17 cellular contexts compared by ENCODE assay signal in genomic region chr9:96201140-96201539, GRCh38.
A peak's percentile ranks its signal among the peaks of the same experiment; 100 is the strongest.
DNase-seq lines count a peak whose midpoint lies in the region; ATAC-seq and TF ChIP-seq lines count a peak whose summit lies in the region.
"Had no signal": no experiment of that assay in that cellular context is flagged by ENCODE, and none has a peak within 500 bp of the region (broad histone marks: within the 10 kb centered on the region; RNA-seq: fewer than 3 reads in every experiment).

No MANE protein-coding gene starts in this region.

- 80 to 88% (median 81%) methylated on average over 6 of the region's 6 CpGs for whole genome bisulfite sequencing in heart left ventricle, 4 donors
- WGBS in endodermal cell (ENCODE audit: insufficient coverage in 1 of 2, insufficient read length in 1 of 2), 2 experiments = 73 to 79% methylated on average over 3 to 6 of the region's 6 CpGs

- H3K4me3 ChIP-seq in heart left ventricle (no peak overlapping the region), endodermal cell (ENCODE audit: low read length) (no peak overlapping the region), neural progenitor cell (no peak overlapping the region), mucosa of descending colon (no peak overlapping the region)
- H3K4me3 ChIP-seq in CD8-positive, alpha-beta T cell (ENCODE audit: low read depth, low read length) = no peak overlapping the region

- intact Hi-C loops in cardiac septum (cut with DNase I) = no loop called here
- intact Hi-C loops in heart left ventricle (cut with DNase I) = no loop called here
- intact Hi-C loops in CD8-positive, alpha-beta T cell (cut with DNase I, micrococcal nuclease) = no loop called here
- intact Hi-C loops in mucosa of descending colon (cut with DNase I, micrococcal nuclease) = no loop called here

- POLR2A ChIA-PET in CD8-positive, alpha-beta T cell (lab: Charles Lee) = no interaction called here

- H3K9me3 Mint-ChIP-seq in endodermal cell = peaks cover 10% of the 10 kb centered on the region
- H3K9me3 Mint-ChIP-seq in neural progenitor cell = peaks cover 2% of the 10 kb centered on the region
- peaks cover 4% of the 10 kb centered on the region for H3K9me3 Mint-ChIP-seq in CD8-positive, alpha-beta T cell
- H3K9me3 Mint-ChIP-seq: CD4-positive, alpha-beta T cell had no signal

- no peak for ATAC-seq in heart left ventricle
- ATAC-seq in CD8-positive, alpha-beta T cell = no peak
- no peak for ATAC-seq in mucosa of descending colon
- ATAC-seq: HCT116, HepG2 had no signal

- H3K4me1 ChIP-seq in heart left ventricle (no peaks in the 10 kb centered on the region), endodermal cell (ENCODE audit: control insufficient read depth, insufficient read depth, low read length) (no peaks in the 10 kb centered on the region), neural progenitor cell (peaks cover 9% of the 10 kb centered on the region), mucosa of descending colon (ENCODE audit: low read depth) (no peaks in the 10 kb centered on the region)
- H3K4me1 ChIP-seq in CD8-positive, alpha-beta T cell (ENCODE audit: insufficient read depth, low read length) = peaks cover 10% of the 10 kb centered on the region

- H3K27me3 Mint-ChIP-seq in endodermal cell (ENCODE audit: insufficient read depth) = peaks cover 33% of the 10 kb centered on the region
- H3K27me3 Mint-ChIP-seq in neural progenitor cell (ENCODE audit: insufficient read depth, low read depth) = peaks cover 10% of the 10 kb centered on the region
- H3K27me3 Mint-ChIP-seq in CD8-positive, alpha-beta T cell (ENCODE audit: low read depth) = peaks cover 9% of the 10 kb centered on the region

- H3K27me3 ChIP-seq in heart left ventricle = peaks cover 0 to 3% (median 0%) of the 10 kb centered on the region in 9 donors
- H3K27me3 ChIP-seq in endodermal cell (ENCODE audit: control insufficient read depth, insufficient read depth, low read length, poor library complexity, severe bottlenecking) = peaks cover 12% of the 10 kb centered on the region
- no peaks in the 10 kb centered on the region for H3K27me3 ChIP-seq in neural progenitor cell
- no peaks in the 10 kb centered on the region for H3K27me3 ChIP-seq in CD8-positive, alpha-beta T cell (ENCODE audit: insufficient read depth, low read length)

- H3K27ac ChIP-seq in heart left ventricle (no peak overlapping the region), endodermal cell (ENCODE audit: low read depth, low read length) (no peak overlapping the region), neural progenitor cell (no peak overlapping the region)
- H3K27ac ChIP-seq in CD8-positive, alpha-beta T cell (ENCODE audit: low read depth, low read length) = no peak overlapping the region
- H3K27ac ChIP-seq: 22Rv1, KMS-11 had no signal

- no peaks in the 10 kb centered on the region for H3K36me3 ChIP-seq in heart left ventricle
- no peaks in the 10 kb centered on the region for H3K36me3 ChIP-seq in endodermal cell (ENCODE audit: control insufficient read depth, insufficient read depth, low read length)
- H3K36me3 ChIP-seq in neural progenitor cell = no peaks in the 10 kb centered on the region
- no peaks in the 10 kb centered on the region for H3K36me3 ChIP-seq in CD8-positive, alpha-beta T cell (ENCODE audit: insufficient read depth, low read length)
- no peaks in the 10 kb centered on the region for H3K36me3 ChIP-seq in mucosa of descending colon (ENCODE audit: low read depth)

- H3K36me3 Mint-ChIP-seq in endodermal cell (ENCODE audit: low read depth) (no peaks in the 10 kb centered on the region), neural progenitor cell (no peaks in the 10 kb centered on the region)
- no peaks in the 10 kb centered on the region for H3K36me3 Mint-ChIP-seq in CD8-positive, alpha-beta T cell

- H3K4me3 Mint-ChIP-seq in endodermal cell = no peak overlapping the region
- H3K4me3 Mint-ChIP-seq in neural progenitor cell = no peak overlapping the region
- H3K4me3 Mint-ChIP-seq in CD8-positive, alpha-beta T cell = no peak overlapping the region
- H3K4me3 Mint-ChIP-seq: CD4-positive, alpha-beta T cell had no signal

- CTCF ChIA-PET in CD8-positive, alpha-beta T cell (lab: Charles Lee) = interaction anchor here (2.5 kb wide), 1 partner anchor 17 kb away, joined by 13 read pairs; no protein-coding TSS in a partner anchor

- peaks cover 0 to 4% (median 0%) of the 10 kb centered on the region in 12 donors for H3K9me3 ChIP-seq in heart left ventricle
- peaks cover 11% of the 10 kb centered on the region for H3K9me3 ChIP-seq in endodermal cell (ENCODE audit: control insufficient read depth, low read length)
- H3K9me3 ChIP-seq in neural progenitor cell (ENCODE audit: low read depth) = no peaks in the 10 kb centered on the region
- H3K9me3 ChIP-seq in CD8-positive, alpha-beta T cell (ENCODE audit: low read length) = no peaks in the 10 kb centered on the region
- no peaks in the 10 kb centered on the region for H3K9me3 ChIP-seq in mucosa of descending colon

- peak; percentile 46 for DNase-seq in cardiac septum (ENCODE audit: low spot score)
- no peak for DNase-seq in heart left ventricle
- DNase-seq in endodermal cell = peak; percentile 64
- no peak for DNase-seq in neural progenitor cell (ENCODE audit: low spot score)
- DNase-seq in activated CD4-positive, alpha-beta T cell treated with anti-CD3 and anti-CD28 coated beads for 1 hour = no peak
- DNase-seq in CD8-positive, alpha-beta T cell = no peak
- DNase-seq in mucosa of descending colon = no peak
- DNase-seq: CD4-positive, alpha-beta T cell; COR-L47; DMS153; DMS79 treated with DMSO at 0.1 percent for 48 hours; EL; GDM1 had no signal

- TF ChIP-seq CTCF in heart left ventricle (IDR thresholded peaks at IDR 0.05) = no peak
- TF ChIP-seq CTCF in endodermal cell (conservative IDR thresholded peaks at IDR 0.05) = no peak
- no peak for TF ChIP-seq CTCF in neural progenitor cell (IDR thresholded peaks at IDR 0.05)
- no peak for TF ChIP-seq CTCF in CD8-positive, alpha-beta T cell (IDR thresholded peaks at IDR 0.05)
- no peak for TF ChIP-seq CTCF in mucosa of descending colon (IDR thresholded peaks at IDR 0.05)

- H3K79me2 ChIP-seq in neural progenitor cell (ENCODE audit: low read depth) = no peaks in the 10 kb centered on the region

- H3K9ac ChIP-seq in endodermal cell (ENCODE audit: extremely low read depth, low read length, poor library complexity, severe bottlenecking) (no peak overlapping the region), neural progenitor cell (no peak overlapping the region)
- H3K9ac ChIP-seq: KMS-11 had no signal

- H3F3A ChIP-seq in neural progenitor cell (ENCODE audit: low read depth) = no peaks in the 10 kb centered on the region

- H3K4me1 Mint-ChIP-seq in endodermal cell (peaks cover 8% of the 10 kb centered on the region), neural progenitor cell (peaks cover 5% of the 10 kb centered on the region)
- peaks cover 9% of the 10 kb centered on the region for H3K4me1 Mint-ChIP-seq in CD8-positive, alpha-beta T cell (ENCODE audit: low read depth)

- no peak for TF ChIP-seq POLR2A in heart left ventricle (IDR thresholded peaks at IDR 0.05)

- H4K20me1 ChIP-seq in neural progenitor cell (ENCODE audit: low read depth) = no peaks in the 10 kb centered on the region

- H2AFZ ChIP-seq in neural progenitor cell (replicated peaks) = peak overlapping the region; percentile 69

- no peak overlapping the region for H3K27ac Mint-ChIP-seq in endodermal cell
- H3K27ac Mint-ChIP-seq in neural progenitor cell = peak overlapping the region; percentile 79
- H3K27ac Mint-ChIP-seq in CD8-positive, alpha-beta T cell = no peak overlapping the region
- H3K27ac Mint-ChIP-seq: CD4-positive, alpha-beta T cell had no signal

- peak overlapping the region; percentile 18 for H3K4me2 ChIP-seq in neural progenitor cell
- H3K4me2 ChIP-seq: KMS-11 had no signal

Comparison
In these comparisons a context has a peak if more than half of its experiments do, and no peak if none do; other contexts are left out.
1. DNase-seq: peak in cardiac septum (single experiment) and endodermal cell (single experiment); none in heart left ventricle (0 of 5), neural progenitor cell (single experiment), activated CD4-positive, alpha-beta T cell treated with anti-CD3 and anti-CD28 coated beads for 1 hour (single experiment), CD8-positive, alpha-beta T cell (0 of 7) and mucosa of descending colon (0 of 3).